ENCODE assay signal across 22 cellular contexts in the genomic region with DNA sequence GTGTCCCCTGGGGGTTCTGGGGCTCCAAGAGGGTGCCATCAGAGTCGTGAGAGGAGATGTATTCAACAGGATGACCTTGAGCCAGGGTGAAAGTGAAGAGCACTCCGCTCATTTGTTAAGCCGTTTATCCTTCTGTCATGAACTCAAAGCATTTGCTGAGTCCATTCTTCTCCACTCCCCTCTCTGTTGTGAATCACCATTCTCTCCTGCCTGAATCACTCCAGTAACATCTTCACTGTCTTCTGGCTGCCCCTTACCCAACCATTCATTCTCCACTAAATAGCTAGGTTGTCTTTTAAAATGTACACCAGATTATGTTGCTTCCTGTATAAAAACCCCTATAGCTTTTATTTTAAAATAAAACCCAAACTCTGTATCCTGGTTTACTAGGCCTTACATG.
DNase-seq lines count a peak whose midpoint lies in the region; ATAC-seq lines count a peak whose summit lies in the region.
"Had no signal": no experiment of that assay in that cellular context is flagged by ENCODE, and none has a peak within 500 bp of the region (broad histone marks: within the 10 kb centered on the region; RNA-seq: fewer than 3 reads in every experiment).

No MANE protein-coding gene starts in this region.

- H3K4me3 ChIP-seq in right cardiac atrium (ENCODE audit: low read length), result no peak overlapping the region
- H3K4me3 ChIP-seq in mesenchymal stem cell (ENCODE audit: insufficient read depth in 1 of 2, low read depth in 1 of 2, low read length in 2 of 2), result no peak overlapping the region
- no peak overlapping the region for H3K4me3 ChIP-seq in effector memory CD4-positive, alpha-beta T cell (ENCODE audit: insufficient read depth, low read depth, low read length, poor library complexity, severe bottlenecking)
- H3K4me3 ChIP-seq: K562, Peyer's patch, SK-N-MC had no signal

- intact Hi-C loops in right cardiac atrium (cut with DNase I) (no loop called here), Right ventricle myocardium superior (cut with DNase I) (no loop called here)

- H3K4me1 ChIP-seq in right cardiac atrium (ENCODE audit: control insufficient read depth, insufficient read depth, low read length), result no peaks in the 10 kb centered on the region
- H3K4me1 ChIP-seq in mesenchymal stem cell (ENCODE audit: control insufficient read depth, insufficient read depth, low read depth, low read length), result no peaks in the 10 kb centered on the region
- H3K4me1 ChIP-seq in effector memory CD4-positive, alpha-beta T cell (ENCODE audit: control insufficient read depth, insufficient read depth, low read length, poor library complexity, severe bottlenecking), result no peaks in the 10 kb centered on the region

- H3K27me3 ChIP-seq in right cardiac atrium (ENCODE audit: control insufficient read depth, insufficient read depth) (no peaks in the 10 kb centered on the region), mesenchymal stem cell (ENCODE audit: control insufficient read depth in 1 of 2, insufficient read depth in 1 of 2, low read length in 2 of 2) (no peaks in the 10 kb centered on the region)
- no peaks in the 10 kb centered on the region for H3K27me3 ChIP-seq in effector memory CD4-positive, alpha-beta T cell (replicated peaks; ENCODE audit: control insufficient read depth, insufficient read depth, low read length, poor library complexity, severe bottlenecking)
- H3K27me3 ChIP-seq: Peyer's patch had no signal

- H4K8ac ChIP-seq in mesenchymal stem cell (ENCODE audit: low read length), result no peak overlapping the region

- H3K9me3 ChIP-seq in right cardiac atrium (ENCODE audit: control insufficient read depth, low read length) (no peaks in the 10 kb centered on the region), mesenchymal stem cell (ENCODE audit: control insufficient read depth, low read length) (no peaks in the 10 kb centered on the region)
- H3K9me3 ChIP-seq in effector memory CD4-positive, alpha-beta T cell (ENCODE audit: control insufficient read depth, low read length), result no peaks in the 10 kb centered on the region
- H3K9me3 ChIP-seq: Caco-2, Peyer's patch had no signal

- H2BK5ac ChIP-seq in mesenchymal stem cell (ENCODE audit: low read depth, low read length, poor library complexity, severe bottlenecking), result no peak overlapping the region

- no peak overlapping the region for H3K23ac ChIP-seq in mesenchymal stem cell (ENCODE audit: low read length in 2 of 2)

- H3K18ac ChIP-seq in mesenchymal stem cell (ENCODE audit: low read depth in 1 of 2, low read length in 2 of 2), result no peak overlapping the region

- H3K4me2 ChIP-seq in mesenchymal stem cell (ENCODE audit: low read length, poor library complexity, severe bottlenecking), result no peak overlapping the region

- ATAC-seq in right cardiac atrium, result no peak
- no peak for ATAC-seq in Right ventricle myocardium superior (ENCODE audit: poor library complexity)
- no peak for ATAC-seq in GM21360 (IDR thresholded peaks at IDR 0.05; ENCODE audit: unreplicated experiment)
- ATAC-seq: K562 had no signal

- no peak overlapping the region for H3K14ac ChIP-seq in mesenchymal stem cell (ENCODE audit: low read length in 2 of 2)

- no peaks in the 10 kb centered on the region for H3K79me1 ChIP-seq in mesenchymal stem cell (replicated peaks; ENCODE audit: low read length, poor library complexity, severe bottlenecking)

- DNase-seq in right cardiac atrium (no peak), Right ventricle myocardium superior (no peak), amniotic epithelial cell (ENCODE audit: low read depth) (peak; percentile 70), mesenchymal stem cell (peak; percentile 25), OCI-M1 (lab: John Stamatoyannopoulos, UW) (no peak)
- DNase-seq in effector memory CD4-positive, alpha-beta T cell, result no peak
- DNase-seq: C1 segment of cervical spinal cord; Caco-2; CD4-positive, alpha-beta memory T cell; GF-D8; H7; MV-4-11; NCI-H1105; NCI-H1436 treated with DMSO at 0.1 percent for 48 hours; NCI-H187 treated with DMSO at 0.1 percent for 48 hours; NCI-H2171 treated with DMSO at 0.1 percent for 48 hours; NCI-H748 treated with DMSO at 0.1 percent for 48 hours; Peyer's patch; SIG-M5 had no signal

- H3K4ac ChIP-seq in mesenchymal stem cell (ENCODE audit: low read depth in 1 of 2, low read length in 2 of 2), result no peak overlapping the region

- no peak overlapping the region for H3K9ac ChIP-seq in mesenchymal stem cell (ENCODE audit: low read length)

- no peak overlapping the region for H2BK120ac ChIP-seq in mesenchymal stem cell (ENCODE audit: low read depth, low read length)

- H2BK15ac ChIP-seq in mesenchymal stem cell (ENCODE audit: low read depth, poor library complexity, severe bottlenecking), result no peak overlapping the region

- H3K36me3 ChIP-seq in mesenchymal stem cell (ENCODE audit: control insufficient read depth in 1 of 2, insufficient read depth in 2 of 2, low read depth in 1 of 2, low read length in 2 of 2), result peaks cover 28 to 99% of the 10 kb centered on the region in 2 experiments
- H3K36me3 ChIP-seq in effector memory CD4-positive, alpha-beta T cell (ENCODE audit: control insufficient read depth, insufficient read depth, low read length), result no peaks in the 10 kb centered on the region

- H2AFZ ChIP-seq in mesenchymal stem cell (ENCODE audit: low read depth, low read length), result no peak overlapping the region

- peak overlapping the region; percentile 5 for H3K27ac ChIP-seq in right cardiac atrium (ENCODE audit: low read length)
- no peak overlapping the region for H3K27ac ChIP-seq in mesenchymal stem cell (ENCODE audit: low read length, poor library complexity, severe bottlenecking)
- no peak overlapping the region for H3K27ac ChIP-seq in effector memory CD4-positive, alpha-beta T cell (ENCODE audit: insufficient read depth, low read length, poor library complexity, severe bottlenecking)
- H3K27ac ChIP-seq: Peyer's patch, SK-N-MC had no signal

- no peak overlapping the region for H2AK5ac ChIP-seq in mesenchymal stem cell (ENCODE audit: low read length, severe bottlenecking)

- WGBS in right cardiac atrium, result 68% methylated on average over 3 of the region's 3 CpGs
- 57% methylated on average over 3 of the region's 3 CpGs for WGBS in mesenchymal stem cell

- H2BK12ac ChIP-seq in mesenchymal stem cell (ENCODE audit: low read length in 2 of 2), result no peak overlapping the region

- H4K91ac ChIP-seq in mesenchymal stem cell (ENCODE audit: low read length), result no peak overlapping the region

Comparison
In these comparisons a context has a peak if more than half of its experiments do, and no peak if none do; other contexts are left out.
1. DNase-seq: peak in amniotic epithelial cell (single experiment) and mesenchymal stem cell (single experiment); none in right cardiac atrium (0 of 3), Right ventricle myocardium superior (single experiment), effector memory CD4-positive, alpha-beta T cell (0 of 3) and OCI-M1 (single experiment).